In the genomic region with DNA sequence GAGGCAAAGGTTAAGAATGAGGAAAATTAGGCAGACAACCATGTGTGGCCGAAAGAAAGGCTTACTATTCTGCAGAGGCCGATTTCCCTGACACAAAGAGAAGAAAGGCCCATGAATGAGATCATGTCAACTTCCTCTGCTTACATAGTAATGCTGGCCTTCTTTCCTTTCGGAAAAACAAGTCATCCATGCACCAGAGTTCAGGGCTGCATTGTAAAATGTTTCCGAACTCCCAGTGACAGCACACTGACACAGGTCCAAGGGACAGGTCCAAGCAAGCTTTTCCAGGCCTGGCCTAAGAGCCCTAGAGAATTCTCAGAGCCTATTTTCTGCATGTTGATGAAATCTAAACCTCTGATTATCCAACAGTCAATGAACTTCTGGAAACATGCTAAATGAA, we compare ENCODE assay signal across 14 cellular contexts.
A peak's percentile ranks its signal among the peaks of the same experiment; 100 is the strongest.
DNase-seq lines count a peak whose midpoint lies in the region; ATAC-seq and TF ChIP-seq lines count a peak whose summit lies in the region.
"Had no signal": no experiment of that assay in that cellular context is flagged by ENCODE, and none has a peak within 500 bp of the region (broad histone marks: within the 10 kb centered on the region; RNA-seq: fewer than 3 reads in every experiment).

No MANE protein-coding gene starts in this region.

- no peak overlapping the region for H3K18ac ChIP-seq in H9 (ENCODE audit: insufficient read length, low read depth, low read length)

- no peak overlapping the region for H3K56ac ChIP-seq in H9 (ENCODE audit: insufficient read length, low read depth, low read length)

- H3K9me3 ChIP-seq in H9 (ENCODE audit: control insufficient read depth, low read depth, low read length): no peaks in the 10 kb centered on the region

- no peaks in the 10 kb centered on the region for H3K9me3 Mint-ChIP-seq in H9
- H3K9me3 Mint-ChIP-seq in natural killer cell treated with Interleukin-12 subunit alpha and Interleukin-12 subunit beta and Interleukin-15 and Interleukin-18, amount 100 ng/mL, for 72 hours: peaks cover 14% of the 10 kb centered on the region

- H4K20me1 ChIP-seq in H9 (ENCODE audit: control insufficient read depth, insufficient read depth, insufficient read length): no peaks in the 10 kb centered on the region
- H4K20me1 ChIP-seq: BLaER1 treated with 17β-estradiol and CSF1 and Interleukin-3, amounts not matched to agents 10 nM and 100 nM had no signal

- DNase-seq in H9: no peak
- DNase-seq in hippocampal formation (lab: John Stamatoyannopoulos, UW): peak; percentile 25 to 69
- peak; percentile 56 for DNase-seq in renal cortical epithelial cell (ENCODE audit: low read depth)
- DNase-seq in NCI-H1105 treated with DMSO at 0.1 percent for 48 hours (lab: John Stamatoyannopoulos, UW): no peak
- DNase-seq in HUDEP-2 (lab: John Stamatoyannopoulos, UW; ENCODE audit: unreplicated experiment in 76 of 76): no peak
- DNase-seq in stimulated activated naive CD4-positive, alpha-beta T cell (lab: John Stamatoyannopoulos, UW): no peak
- DNase-seq in natural killer cell treated with Interleukin-12 subunit alpha and Interleukin-12 subunit beta and Interleukin-15 and Interleukin-18, amount 100 ng/mL, for 72 hours (ENCODE audit: low spot score): no peak
- DNase-seq: kidney; NCI-H1092 treated with DMSO at 0.1 percent for 48 hours; PC-9; stimulated activated naive CD4-positive, alpha-beta T cell treated with Interleukin-2 at 50 U/mL for 16 hours had no signal

- 0 out of 7 replicates have a peak overlapping the region, but pooled peaks of 2 of the 3 experiments have one; percentile 38 to 62 for H3K27ac Mint-ChIP-seq in H9
- H3K27ac Mint-ChIP-seq in natural killer cell treated with Interleukin-12 subunit alpha and Interleukin-12 subunit beta and Interleukin-15 and Interleukin-18, amount 100 ng/mL, for 72 hours: no peak overlapping the region
- H3K27ac Mint-ChIP-seq: activated T-helper 1 cell treated with anti-CD3 and anti-CD28 coated beads, Interleukin-12 subunit alpha, Interleukin-12 subunit beta, Interleukin-2, Interleukin-4 antibody, amounts not matched to agents 30 ng/mL and 10 ng/mL and 1 ng/mL, durations not matched to agents 14 hours and 24 hours and 36 hours had no signal

- no peak overlapping the region for H2BK15ac ChIP-seq in H9 (ENCODE audit: low read depth, low read length)

- TF ChIP-seq CTCF in H9 (conservative IDR thresholded peaks at IDR 0.05): no peak

- no peak overlapping the region for H2BK12ac ChIP-seq in H9 (ENCODE audit: insufficient read length, low read depth, low read length)

- no peak overlapping the region for H2BK120ac ChIP-seq in H9 (ENCODE audit: low read depth, low read length, poor library complexity, severe bottlenecking)

- no peak overlapping the region for H2AFZ ChIP-seq in H9 (ENCODE audit: low read length)
- H2AFZ ChIP-seq: PC-9 had no signal

- H3K4me2 ChIP-seq in H9 (ENCODE audit: insufficient read depth, insufficient read length, low read length): no peak overlapping the region
- H3K4me2 ChIP-seq: BLaER1 treated with 17β-estradiol and CSF1 and Interleukin-3, amounts not matched to agents 10 nM and 100 nM; PC-9 had no signal

- no peak overlapping the region for H4K5ac ChIP-seq in H9 (ENCODE audit: insufficient read length, low read depth, low read length)

- H4K91ac ChIP-seq in H9 (ENCODE audit: insufficient read length, low read depth, low read length): no peak overlapping the region

- no peak overlapping the region for H3T11ph ChIP-seq in H9 (ENCODE audit: low read length)

- no peaks in the 10 kb centered on the region for H3K79me2 ChIP-seq in H9 (ENCODE audit: insufficient read depth, low read length)

- H3K14ac ChIP-seq in H9 (ENCODE audit: insufficient read depth, low read length): no peak overlapping the region

- no peaks in the 10 kb centered on the region; the same call in 1 of the 2 replicates for H3K27me3 Mint-ChIP-seq in H9 (ENCODE audit: low read depth)
- H3K27me3 Mint-ChIP-seq in natural killer cell treated with Interleukin-12 subunit alpha and Interleukin-12 subunit beta and Interleukin-15 and Interleukin-18, amount 100 ng/mL, for 72 hours: peaks cover 20 to 33% of the 10 kb centered on the region in 2 donors

- no peak overlapping the region for H4K8ac ChIP-seq in H9 (replicated peaks; ENCODE audit: insufficient read length, low read depth, low read length)

- no peaks in the 10 kb centered on the region for H3K36me3 Mint-ChIP-seq in H9 (ENCODE audit: insufficient read depth in 1 of 3, low read depth in 3 of 3)
- peaks cover 13% of the 10 kb centered on the region for H3K36me3 Mint-ChIP-seq in natural killer cell treated with Interleukin-12 subunit alpha and Interleukin-12 subunit beta and Interleukin-15 and Interleukin-18, amount 100 ng/mL, for 72 hours

- no peak overlapping the region for H2BK20ac ChIP-seq in H9 (ENCODE audit: low read depth, low read length, poor library complexity, severe bottlenecking)

- peaks cover 8% of the 10 kb centered on the region in 2 experiments for H3K4me1 Mint-ChIP-seq in H9
- peaks cover 0 to 5% of the 10 kb centered on the region in 2 donors for H3K4me1 Mint-ChIP-seq in natural killer cell treated with Interleukin-12 subunit alpha and Interleukin-12 subunit beta and Interleukin-15 and Interleukin-18, amount 100 ng/mL, for 72 hours (ENCODE audit: low read depth in 2 of 2)

- no peak for ATAC-seq in natural killer cell treated with Interleukin-12 subunit alpha and Interleukin-12 subunit beta and Interleukin-15 and Interleukin-18, amount 100 ng/mL, for 72 hours

- no peak overlapping the region for H2BK5ac ChIP-seq in H9 (ENCODE audit: insufficient read length, low read length)

- H3K27ac ChIP-seq in H9 (ENCODE audit: insufficient read length, low read depth, low read length) (no peak overlapping the region), cingulate gyrus (ENCODE audit: low read depth, low read length) (peak overlapping the region; percentile 42)
- H3K27ac ChIP-seq: BLaER1 treated with 17β-estradiol and CSF1 and Interleukin-3, amounts not matched to agents 10 nM and 100 nM; PC-9 had no signal

- WGBS in H9 (ENCODE audit: extremely low coverage, insufficient read length, low lambda C conversion rate): no CpG with 5 or more reads among the region's 4 CpGs

- no peaks in the 10 kb centered on the region for H3K27me3 ChIP-seq in H9 (ENCODE audit: insufficient read depth, low read length)
- H3K27me3 ChIP-seq: BLaER1 treated with 17β-estradiol and CSF1 and Interleukin-3, amounts not matched to agents 10 nM and 100 nM had no signal

- no peak overlapping the region for H3K9ac ChIP-seq in H9 (ENCODE audit: extremely low read depth, insufficient read length, low read length)
- H3K9ac ChIP-seq: BLaER1 treated with 17β-estradiol and CSF1 and Interleukin-3, amounts not matched to agents 10 nM and 100 nM had no signal

- no peak overlapping the region for H3K23ac ChIP-seq in H9 (ENCODE audit: insufficient read length, low read depth, low read length)

- H2AK5ac ChIP-seq in H9 (ENCODE audit: insufficient read length, low read length): no peak overlapping the region

- H3K4ac ChIP-seq in H9 (ENCODE audit: low read depth, low read length): no peak overlapping the region

- H3K23me2 ChIP-seq in H9 (ENCODE audit: insufficient read length, low read depth, low read length, poor library complexity, severe bottlenecking): no peaks in the 10 kb centered on the region

- no peaks in the 10 kb centered on the region for H3K79me1 ChIP-seq in H9 (ENCODE audit: insufficient read depth, low read depth, low read length, poor library complexity, severe bottlenecking)

- no peak overlapping the region for H3K4me3 Mint-ChIP-seq in H9
- no peak overlapping the region for H3K4me3 Mint-ChIP-seq in natural killer cell treated with Interleukin-12 subunit alpha and Interleukin-12 subunit beta and Interleukin-15 and Interleukin-18, amount 100 ng/mL, for 72 hours
- H3K4me3 Mint-ChIP-seq: activated T-helper 1 cell treated with anti-CD3 and anti-CD28 coated beads, Interleukin-12 subunit alpha, Interleukin-12 subunit beta, Interleukin-2, Interleukin-4 antibody, amounts not matched to agents 30 ng/mL and 10 ng/mL and 1 ng/mL, durations not matched to agents 14 hours and 24 hours and 36 hours had no signal

- H3K4me1 ChIP-seq in H9 (ENCODE audit: insufficient read depth, low read length): peaks cover 4% of the 10 kb centered on the region; the same call in 1 of the 2 replicates

Comparison
In these comparisons a context has a peak if more than half of its experiments do, and no peak if none do; other contexts are left out.
1. DNase-seq: peak in hippocampal formation (2 of 2) and renal cortical epithelial cell (single experiment); none in H9 (single experiment), NCI-H1105 treated with DMSO at 0.1 percent for 48 hours (single experiment), HUDEP-2 (0 of 76), stimulated activated naive CD4-positive, alpha-beta T cell (0 of 6) and natural killer cell treated with Interleukin-12 subunit alpha and Interleukin-12 subunit beta and Interleukin-15 and Interleukin-18, amount 100 ng/mL, for 72 hours (single experiment).
2. H3K27ac Mint-ChIP-seq: peak in H9 (2 of 3); none in natural killer cell treated with Interleukin-12 subunit alpha and Interleukin-12 subunit beta and Interleukin-15 and Interleukin-18, amount 100 ng/mL, for 72 hours (0 of 2).